Comparison of ENCODE assay signal across 1 cellular context in the genomic region with DNA sequence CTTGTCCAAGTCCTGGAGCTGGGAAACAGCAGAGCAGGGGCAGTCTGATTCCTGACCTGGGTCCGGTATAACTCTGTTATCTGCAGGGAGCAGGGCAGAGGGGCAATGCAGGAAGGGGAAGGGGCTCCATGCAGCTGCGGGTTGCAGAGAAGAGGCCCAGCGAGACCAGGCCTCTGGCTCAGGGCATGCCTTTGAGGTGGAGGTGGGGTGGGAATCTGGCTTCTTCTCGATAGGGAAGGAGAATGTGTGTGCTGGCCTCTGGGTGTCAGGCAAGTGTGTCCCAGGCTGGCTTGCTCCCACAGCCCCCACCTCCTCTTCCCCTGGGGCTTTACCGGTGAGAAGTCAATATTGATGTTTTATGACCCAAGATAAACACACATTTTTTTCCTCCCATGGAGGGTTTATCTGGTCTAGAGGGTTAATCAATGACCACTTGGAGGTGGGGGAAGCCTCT.
TF ChIP-seq lines count a peak whose summit lies in the region.

No MANE protein-coding gene starts in this region.

TF ChIP-seq in HepG2, 621 proteins besides CTCF, POLR2A, EP300 and RAD21 (continued from another document and continues in another):
- TF ChIP-seq, protein P1, sequence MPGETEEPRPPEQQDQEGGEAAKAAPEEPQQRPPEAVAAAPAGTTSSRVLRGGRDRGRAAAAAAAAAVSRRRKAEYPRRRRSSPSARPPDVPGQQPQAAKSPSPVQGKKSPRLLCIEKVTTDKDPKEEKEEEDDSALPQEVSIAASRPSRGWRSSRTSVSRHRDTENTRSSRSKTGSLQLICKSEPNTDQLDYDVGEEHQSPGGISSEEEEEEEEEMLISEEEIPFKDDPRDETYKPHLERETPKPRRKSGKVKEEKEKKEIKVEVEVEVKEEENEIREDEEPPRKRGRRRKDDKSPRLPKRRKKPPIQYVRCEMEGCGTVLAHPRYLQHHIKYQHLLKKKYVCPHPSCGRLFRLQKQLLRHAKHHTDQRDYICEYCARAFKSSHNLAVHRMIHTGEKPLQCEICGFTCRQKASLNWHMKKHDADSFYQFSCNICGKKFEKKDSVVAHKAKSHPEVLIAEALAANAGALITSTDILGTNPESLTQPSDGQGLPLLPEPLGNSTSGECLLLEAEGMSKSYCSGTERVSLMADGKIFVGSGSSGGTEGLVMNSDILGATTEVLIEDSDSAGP (CRISPR knock-in tag; IDR thresholded peaks at IDR 0.05; ENCODE audit: borderline replicate concordance): peak; percentile 90
- TF ChIP-seq SNAI1 (CRISPR knock-in tag; IDR thresholded peaks at IDR 0.05; ENCODE audit: borderline replicate concordance) (peak; percentile 97), ZSCAN29 (CRISPR knock-in tag; conservative IDR thresholded peaks at IDR 0.05) (0 out of 2 replicates have a peak, but pooled peaks have one; percentile 45), FOSL2 (CRISPR knock-in tag; IDR thresholded peaks at IDR 0.05) (peak; percentile 88), ZNF790 (CRISPR knock-in tag; IDR thresholded peaks at IDR 0.05; ENCODE audit: borderline replicate concordance) (peak; percentile 83; the same call in 1 of the 2 replicates), DPF2 (CRISPR knock-in tag; IDR thresholded peaks at IDR 0.05; ENCODE audit: borderline replicate concordance, low read depth) (peak; percentile 89; the same call in 1 of the 2 replicates), ZNF333 (CRISPR knock-in tag; IDR thresholded peaks at IDR 0.05; ENCODE audit: borderline replicate concordance) (no peak), MEF2D (CRISPR knock-in tag; IDR thresholded peaks at IDR 0.05) (peak; percentile 78; the same call in 1 of the 2 replicates), ZNF563 (CRISPR knock-in tag; IDR thresholded peaks at IDR 0.05) (0 out of 2 replicates have a peak, but pooled peaks have one; percentile 79), NONO (IDR thresholded peaks at IDR 0.05) (no peak), NONO (CRISPR knock-in tag; conservative IDR thresholded peaks at IDR 0.05) (peak; percentile 99), FOXA3 (CRISPR knock-in tag; IDR thresholded peaks at IDR 0.05) (peak; percentile 99), STAG1 (CRISPR knock-in tag; IDR thresholded peaks at IDR 0.05) (peak; percentile 77), FOXA1 (IDR thresholded peaks at IDR 0.05) (peak; percentile 99), FOXA1 (CRISPR knock-in tag; IDR thresholded peaks at IDR 0.05) (peak; percentile 100), HDAC1 (CRISPR knock-in tag; IDR thresholded peaks at IDR 0.05) (peak; percentile 96), ZNF737 (CRISPR knock-in tag; IDR thresholded peaks at IDR 0.05; ENCODE audit: borderline replicate concordance) (no peak), BRD4 (CRISPR knock-in tag; IDR thresholded peaks at IDR 0.05) (peak; percentile 99), BRCA1 (CRISPR knock-in tag; IDR thresholded peaks at IDR 0.05) (0 out of 2 replicates have a peak, but pooled peaks have one; percentile 39), ZNF263 (CRISPR knock-in tag; IDR thresholded peaks at IDR 0.05) (peak; percentile 73; the same call in 1 of the 2 replicates), ZNF878 (CRISPR knock-in tag; IDR thresholded peaks at IDR 0.05) (peak; percentile 68), GTF2F1 (IDR thresholded peaks at IDR 0.05; ENCODE audit: low read length) (peak; percentile 25; the same call in 1 of the 2 replicates), SIX1 (CRISPR knock-in tag; IDR thresholded peaks at IDR 0.05; ENCODE audit: borderline replicate concordance) (peak; percentile 87), ZMYM2 (CRISPR knock-in tag; IDR thresholded peaks at IDR 0.05) (peak; percentile 79), ZNF660 (CRISPR knock-in tag; IDR thresholded peaks at IDR 0.05; ENCODE audit: borderline replicate concordance, low read depth) (no peak), MTF2 (CRISPR knock-in tag; IDR thresholded peaks at IDR 0.05; ENCODE audit: borderline replicate concordance) (no peak), RXRB (CRISPR knock-in tag; IDR thresholded peaks at IDR 0.05; ENCODE audit: borderline replicate concordance) (peak; percentile 98), ZFP90 (CRISPR knock-in tag; IDR thresholded peaks at IDR 0.05; ENCODE audit: borderline replicate concordance) (no peak; the same call in 1 of the 2 replicates), ASH2L (IDR thresholded peaks at IDR 0.05; ENCODE audit: insufficient read length, low read depth, low read length) (peak; percentile 42), MXD3 (CRISPR knock-in tag; IDR thresholded peaks at IDR 0.05) (peak; percentile 23), MAF1 (CRISPR knock-in tag; IDR thresholded peaks at IDR 0.05; ENCODE audit: borderline replicate concordance) (peak; percentile 50; the same call in 1 of the 2 replicates), POGZ (CRISPR knock-in tag; IDR thresholded peaks at IDR 0.05) (peak; percentile 83), TFDP2 (CRISPR knock-in tag; IDR thresholded peaks at IDR 0.05) (peak; percentile 62; the same call in 1 of the 2 replicates), KDM4B (CRISPR knock-in tag; IDR thresholded peaks at IDR 0.05) (peak; percentile 74; the same call in 1 of the 2 replicates), DBP (CRISPR knock-in tag; IDR thresholded peaks at IDR 0.05; ENCODE audit: not compliant biosample characterization) (peak; percentile 51), SOX6 (IDR thresholded peaks at IDR 0.05) (no peak), SOX6 (CRISPR knock-in tag; IDR thresholded peaks at IDR 0.05) (peak; percentile 97), ZBTB21 (CRISPR knock-in tag; IDR thresholded peaks at IDR 0.05) (0 out of 2 replicates have a peak, but pooled peaks have one; percentile 48), ZNF781 (CRISPR knock-in tag; IDR thresholded peaks at IDR 0.05; ENCODE audit: borderline replicate concordance, not compliant biosample characterization) (peak; percentile 16), MIXL1 (CRISPR knock-in tag; IDR thresholded peaks at IDR 0.05) (peak; percentile 97), NFE2 (CRISPR knock-in tag; IDR thresholded peaks at IDR 0.05) (no peak), POLR2G (IDR thresholded peaks at IDR 0.05; ENCODE audit: low read depth, low read length) (peak; percentile 84), ZNF460 (CRISPR knock-in tag; IDR thresholded peaks at IDR 0.05; ENCODE audit: borderline replicate concordance) (no peak), SIN3A (IDR thresholded peaks at IDR 0.05; ENCODE audit: borderline replicate concordance, low read depth, low read length) (peak; percentile 60; the same call in 1 of the 2 replicates), ZNF75D (CRISPR knock-in tag; IDR thresholded peaks at IDR 0.05; ENCODE audit: borderline replicate concordance) (no peak), KLF9 (CRISPR knock-in tag; IDR thresholded peaks at IDR 0.05; ENCODE audit: low read depth) (peak; percentile 58; the same call in 1 of the 2 replicates), ZNF572 (CRISPR knock-in tag; IDR thresholded peaks at IDR 0.05) (0 out of 2 replicates have a peak, but pooled peaks have one; percentile 92), SOX5 (CRISPR knock-in tag; IDR thresholded peaks at IDR 0.05; ENCODE audit: borderline replicate concordance) (peak; percentile 95)
- TF ChIP-seq, protein P2, sequence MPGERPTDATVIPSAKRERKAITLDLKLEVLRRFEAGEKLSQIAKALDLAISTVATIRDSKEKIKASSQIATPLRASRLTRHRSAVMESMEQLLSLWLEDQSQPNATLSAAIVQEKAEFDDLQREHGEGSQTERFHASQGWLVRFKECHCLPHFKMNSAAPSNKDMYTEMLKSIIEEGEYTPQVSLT (CRISPR knock-in tag; IDR thresholded peaks at IDR 0.05; ENCODE audit: borderline replicate concordance, low read depth): no peak; the same call in 1 of the 2 replicates
- TF ChIP-seq, protein P3, sequence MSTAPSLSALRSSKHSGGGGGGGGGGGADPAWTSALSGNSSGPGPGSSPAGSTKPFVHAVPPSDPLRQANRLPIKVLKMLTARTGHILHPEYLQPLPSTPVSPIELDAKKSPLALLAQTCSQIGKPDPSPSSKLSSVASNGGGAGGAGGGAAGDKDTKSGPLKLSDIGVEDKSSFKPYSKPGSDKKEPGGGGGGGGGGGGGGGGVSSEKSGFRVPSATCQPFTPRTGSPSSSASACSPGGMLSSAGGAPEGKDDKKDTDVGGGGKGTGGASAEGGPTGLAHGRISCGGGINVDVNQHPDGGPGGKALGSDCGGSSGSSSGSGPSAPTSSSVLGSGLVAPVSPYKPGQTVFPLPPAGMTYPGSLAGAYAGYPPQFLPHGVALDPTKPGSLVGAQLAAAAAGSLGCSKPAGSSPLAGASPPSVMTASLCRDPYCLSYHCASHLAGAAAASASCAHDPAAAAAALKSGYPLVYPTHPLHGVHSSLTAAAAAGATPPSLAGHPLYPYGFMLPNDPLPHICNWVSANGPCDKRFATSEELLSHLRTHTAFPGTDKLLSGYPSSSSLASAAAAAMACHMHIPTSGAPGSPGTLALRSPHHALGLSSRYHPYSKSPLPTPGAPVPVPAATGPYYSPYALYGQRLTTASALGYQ (CRISPR knock-in tag; IDR thresholded peaks at IDR 0.05): peak; percentile 99
- TF ChIP-seq, protein P4, sequence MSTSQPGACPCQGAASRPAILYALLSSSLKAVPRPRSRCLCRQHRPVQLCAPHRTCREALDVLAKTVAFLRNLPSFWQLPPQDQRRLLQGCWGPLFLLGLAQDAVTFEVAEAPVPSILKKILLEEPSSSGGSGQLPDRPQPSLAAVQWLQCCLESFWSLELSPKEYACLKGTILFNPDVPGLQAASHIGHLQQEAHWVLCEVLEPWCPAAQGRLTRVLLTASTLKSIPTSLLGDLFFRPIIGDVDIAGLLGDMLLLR (CRISPR knock-in tag; IDR thresholded peaks at IDR 0.05): 0 out of 2 replicates have a peak, but pooled peaks have one; percentile 20
- TF ChIP-seq, protein P5, sequence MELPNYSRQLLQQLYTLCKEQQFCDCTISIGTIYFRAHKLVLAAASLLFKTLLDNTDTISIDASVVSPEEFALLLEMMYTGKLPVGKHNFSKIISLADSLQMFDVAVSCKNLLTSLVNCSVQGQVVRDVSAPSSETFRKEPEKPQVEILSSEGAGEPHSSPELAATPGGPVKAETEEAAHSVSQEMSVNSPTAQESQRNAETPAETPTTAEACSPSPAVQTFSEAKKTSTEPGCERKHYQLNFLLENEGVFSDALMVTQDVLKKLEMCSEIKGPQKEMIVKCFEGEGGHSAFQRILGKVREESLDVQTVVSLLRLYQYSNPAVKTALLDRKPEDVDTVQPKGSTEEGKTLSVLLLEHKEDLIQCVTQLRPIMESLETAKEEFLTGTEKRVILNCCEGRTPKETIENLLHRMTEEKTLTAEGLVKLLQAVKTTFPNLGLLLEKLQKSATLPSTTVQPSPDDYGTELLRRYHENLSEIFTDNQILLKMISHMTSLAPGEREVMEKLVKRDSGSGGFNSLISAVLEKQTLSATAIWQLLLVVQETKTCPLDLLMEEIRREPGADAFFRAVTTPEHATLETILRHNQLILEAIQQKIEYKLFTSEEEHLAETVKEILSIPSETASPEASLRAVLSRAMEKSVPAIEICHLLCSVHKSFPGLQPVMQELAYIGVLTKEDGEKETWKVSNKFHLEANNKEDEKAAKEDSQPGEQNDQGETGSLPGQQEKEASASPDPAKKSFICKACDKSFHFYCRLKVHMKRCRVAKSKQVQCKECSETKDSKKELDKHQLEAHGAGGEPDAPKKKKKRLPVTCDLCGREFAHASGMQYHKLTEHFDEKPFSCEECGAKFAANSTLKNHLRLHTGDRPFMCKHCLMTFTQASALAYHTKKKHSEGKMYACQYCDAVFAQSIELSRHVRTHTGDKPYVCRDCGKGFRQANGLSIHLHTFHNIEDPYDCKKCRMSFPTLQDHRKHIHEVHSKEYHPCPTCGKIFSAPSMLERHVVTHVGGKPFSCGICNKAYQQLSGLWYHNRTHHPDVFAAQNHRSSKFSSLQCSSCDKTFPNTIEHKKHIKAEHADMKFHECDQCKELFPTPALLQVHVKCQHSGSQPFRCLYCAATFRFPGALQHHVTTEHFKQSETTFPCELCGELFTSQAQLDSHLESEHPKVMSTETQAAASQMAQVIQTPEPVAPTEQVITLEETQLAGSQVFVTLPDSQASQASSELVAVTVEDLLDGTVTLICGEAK (IDR thresholded peaks at IDR 0.05): no peak
- TF ChIP-seq, protein P5 (CRISPR knock-in tag; IDR thresholded peaks at IDR 0.05): peak; percentile 47; the same call in 1 of the 2 replicates
